In genomic region chr1:51340380-51340779, GRCh38 we compare ENCODE assay signal across 21 cellular contexts.
"Had no signal": no experiment of that assay in that cellular context is flagged by ENCODE, and none has a peak within 500 bp of the region (broad histone marks: within the 10 kb centered on the region; RNA-seq: fewer than 3 reads in every experiment).

No MANE protein-coding gene starts in this region.

- H3K4me3 Mint-ChIP-seq: activated naive CD4-positive, alpha-beta T cell treated with anti-CD3 and anti-CD28 coated beads, Interleukin-2, amount 50 U/mL, for 24 hours; activated T-cell treated with anti-CD3 and anti-CD28 coated beads, Interleukin-2, amount 50 U/mL, for 4 hours; dendritic cell treated with granulocyte-macrophage colony-stimulating factor and Interleukin-4, amounts not matched to agents 40 ng/mL and 50 ng/mL, for 4 days; natural killer cell had no signal

- H3K27ac Mint-ChIP-seq: activated naive CD4-positive, alpha-beta T cell treated with anti-CD3 and anti-CD28 coated beads, Interleukin-2, amount 50 U/mL, for 24 hours; dendritic cell treated with granulocyte-macrophage colony-stimulating factor and Interleukin-4, amounts not matched to agents 40 ng/mL and 50 ng/mL, for 4 days; natural killer cell had no signal

- H3K36me3 Mint-ChIP-seq: activated naive CD4-positive, alpha-beta T cell treated with anti-CD3 and anti-CD28 coated beads, Interleukin-2, amount 50 U/mL, for 24 hours; natural killer cell had no signal

- H3K4me1 ChIP-seq: testis had no signal

- H3K9me3 Mint-ChIP-seq: activated naive CD4-positive, alpha-beta T cell treated with anti-CD3 and anti-CD28 coated beads, Interleukin-2, amount 50 U/mL, for 24 hours; activated T-cell treated with anti-CD3 and anti-CD28 coated beads, Interleukin-2, amount 50 U/mL, for 4 hours; dendritic cell treated with granulocyte-macrophage colony-stimulating factor and Interleukin-4, amounts not matched to agents 40 ng/mL and 50 ng/mL, for 4 days; natural killer cell had no signal

- H3K36me3 ChIP-seq: cardiac muscle cell, spleen, vagina had no signal

- H3K9me3 ChIP-seq: body of pancreas, spleen, testis, vagina had no signal

- H3K4me3 ChIP-seq: body of pancreas, cardiac muscle cell, spleen, testis, vagina had no signal

- H3K4me1 Mint-ChIP-seq: natural killer cell had no signal

- ATAC-seq: activated T-cell treated with anti-CD3 and anti-CD28 coated beads, Interleukin-2, amount 50 U/mL, for 4 hours; body of pancreas; left ventricle myocardium superior; natural killer cell had no signal

- H3K27ac ChIP-seq: body of pancreas, cardiac muscle cell, spleen, testis, vagina had no signal

- DNase-seq: activated T-cell treated with anti-CD3 and anti-CD28 coated beads, Interleukin-2, amount 50 U/mL, for 4 hours; anterior cingulate cortex; body of pancreas; effector CD4-positive, alpha-beta T cell; erythroblast; foreskin melanocyte; kidney glomerular epithelial cell; left ventricle myocardium superior; mammary epithelial cell; midbrain; natural killer cell; spleen; stimulated activated CD4-positive, alpha-beta T cell treated with anti-CD3 and anti-CD28 coated beads, Interleukin-4, amount 100 ng/mL, for 1 hour; stimulated activated naive CD4-positive, alpha-beta T cell; T-helper 9 cell; testis; trophoblast cell had no signal

- H3K27me3 ChIP-seq: body of pancreas, testis, vagina had no signal
